Comparison of ENCODE assay signal across 20 cellular contexts in genomic region chr19:1424182-1424955, GRCh38. TPM values are rescaled to one million over a fixed set of nuclear protein-coding genes. Genes with fewer than 3 reads are reported as not detected.
DNase-seq lines count a peak whose midpoint lies in the region; ATAC-seq and TF ChIP-seq lines count a peak whose summit lies in the region.
"Had no signal": no experiment of that assay in that cellular context is flagged by ENCODE, and none has a peak within 500 bp of the region (broad histone marks: within the 10 kb centered on the region; RNA-seq: fewer than 3 reads in every experiment).

No MANE protein-coding gene starts in this region.

- no peaks in the 10 kb centered on the region for H3K4me1 Mint-ChIP-seq in CD14-positive monocyte

- no peak overlapping the region for H4K91ac ChIP-seq in neuronal stem cell (ENCODE audit: low read depth, low read length, poor library complexity)

- intact Hi-C loops in CD14-positive monocyte (cut with micrococcal nuclease) (no loop called here), ascending aorta (cut with DNase I) (no loop called here)

- no CpG with 5 or more reads among the region's 42 CpGs for WGBS in neuronal stem cell (ENCODE audit: extremely low coverage in 2 of 2, insufficient read length in 2 of 2, insufficient replicate concordance in 1 of 2), 2 donors

- H3K4me3 Mint-ChIP-seq in CD14-positive monocyte: no peak overlapping the region
- H3K4me3 Mint-ChIP-seq: activated B cell treated with CpG ODN at 0.5 μM for 24 hours, T-helper 17 cell had no signal

- no peak overlapping the region for H4K8ac ChIP-seq in neuronal stem cell (ENCODE audit: low read depth, low read length)

- H2AFZ ChIP-seq in neuronal stem cell (ENCODE audit: low read length): no peak overlapping the region

- peaks cover 58 to 85% of the 10 kb centered on the region in 2 donors for H3K36me3 Mint-ChIP-seq in CD14-positive monocyte

- H2BK12ac ChIP-seq in neuronal stem cell (ENCODE audit: low read length): no peak overlapping the region

- H3K14ac ChIP-seq in neuronal stem cell (ENCODE audit: low read length): peak overlapping the region; percentile 87

- ATAC-seq in esophagus mucosa: peak; percentile 24
- ATAC-seq: T-helper 17 cell had no signal

- H3K27me3 Mint-ChIP-seq in CD14-positive monocyte (ENCODE audit: low read depth in 3 of 3): no peaks in the 10 kb centered on the region
- H3K27me3 Mint-ChIP-seq: activated B cell treated with CpG ODN at 0.5 μM for 24 hours, T-helper 17 cell had no signal

- no peak overlapping the region for H2AK5ac ChIP-seq in neuronal stem cell (ENCODE audit: low read depth, low read length)

- H3K23ac ChIP-seq in neuronal stem cell (ENCODE audit: low read depth, low read length, poor library complexity): peak overlapping the region; percentile 86

- no peak overlapping the region for H2BK120ac ChIP-seq in neuronal stem cell (ENCODE audit: low read depth, low read length)

- peak overlapping the region; percentile 66 for H2BK5ac ChIP-seq in neuronal stem cell (ENCODE audit: low read length)

- H3K27me3 ChIP-seq in NT2/D1 (ENCODE audit: insufficient read depth, insufficient read length) (no peaks in the 10 kb centered on the region), neuronal stem cell (ENCODE audit: control insufficient read depth in 3 of 3, insufficient read depth in 3 of 3, low read depth in 1 of 3, low read length in 3 of 3) (no peaks in the 10 kb centered on the region), ascending aorta (no peaks in the 10 kb centered on the region)
- H3K27me3 ChIP-seq: cardiac muscle cell, MG63, SJCRH30, tibial nerve had no signal

- peaks cover 33% of the 10 kb centered on the region for H3K79me1 ChIP-seq in neuronal stem cell (ENCODE audit: low read depth, low read length)

- H3K9ac ChIP-seq in NT2/D1 (ENCODE audit: insufficient read length, low read depth) (peak overlapping the region; percentile 3), neuronal stem cell (ENCODE audit: low read depth, low read length, poor library complexity) (peak overlapping the region; percentile 75)

- no peak overlapping the region for H3K4me3 ChIP-seq in NT2/D1 (ENCODE audit: insufficient read length, low read depth)
- no peak overlapping the region for H3K4me3 ChIP-seq in neuronal stem cell (ENCODE audit: low read length in 2 of 2)
- no peak overlapping the region for H3K4me3 ChIP-seq in ascending aorta
- H3K4me3 ChIP-seq: cardiac muscle cell, MG63, SJCRH30, tibial nerve had no signal

- no peak overlapping the region for H2BK15ac ChIP-seq in neuronal stem cell (ENCODE audit: low read length)

- peak overlapping the region in 1 of 7 donors; percentile 73 for H3K27ac Mint-ChIP-seq in CD14-positive monocyte

- no peaks in the 10 kb centered on the region for H3K9me3 Mint-ChIP-seq in CD14-positive monocyte
- H3K9me3 Mint-ChIP-seq: activated B cell treated with CpG ODN at 0.5 μM for 24 hours had no signal

- DNase-seq in CD14-positive monocyte (ENCODE audit: low spot score): peak; percentile 42
- no peak for DNase-seq in NT2/D1 (ENCODE audit: low read depth, low spot score)
- no peak for DNase-seq in neuronal stem cell (ENCODE audit: low spot score)
- no peak for DNase-seq in NCI-H187 treated with DMSO at 0.1 percent for 48 hours (lab: John Stamatoyannopoulos, UW)
- DNase-seq in NCI-H146 (lab: John Stamatoyannopoulos, UW): no peak
- no peak for DNase-seq in T-helper 9 cell
- DNase-seq in ascending aorta (ENCODE audit: low spot score in 2 of 2): no peak
- DNase-seq: activated B cell treated with CpG ODN at 0.5 μM for 24 hours; hippocampal formation; MG63; midbrain; NCI-H1694 treated with DMSO at 0.1 percent for 48 hours; NCI-H446 treated with DMSO at 0.1 percent for 48 hours; SJCRH30; stimulated activated CD4-positive, alpha-beta T cell treated with anti-CD3 and anti-CD28 coated beads, Interleukin-15, amount 100 ng/mL, for 24 hours; stimulated activated naive CD4-positive, alpha-beta T cell; T-helper 17 cell had no signal

- peaks cover 95% of the 10 kb centered on the region for H3K36me3 ChIP-seq in NT2/D1 (ENCODE audit: insufficient read depth, insufficient read length, low read length)
- H3K36me3 ChIP-seq in neuronal stem cell (replicated peaks in 1 of 2; ENCODE audit: control insufficient read depth in 2 of 2, insufficient read depth in 2 of 2, low read length in 2 of 2): peaks cover 47 to 90% of the 10 kb centered on the region in 2 donors
- H3K36me3 ChIP-seq in ascending aorta: peaks cover 74 to 94% of the 10 kb centered on the region in 2 donors

- TF ChIP-seq CTCF in CD14-positive monocyte (IDR thresholded peaks at IDR 0.05) (no peak), ascending aorta (IDR thresholded peaks at IDR 0.05) (no peak)

- H3K27ac ChIP-seq in neuronal stem cell (replicated peaks; ENCODE audit: low read length) (no peak overlapping the region), ascending aorta (no peak overlapping the region)
- H3K27ac ChIP-seq: cardiac muscle cell, SJCRH30 had no signal

- H3K4me1 ChIP-seq in NT2/D1 (ENCODE audit: insufficient read depth, insufficient read length): peaks cover 32% of the 10 kb centered on the region
- peaks cover 12 to 25% of the 10 kb centered on the region in 2 donors for H3K4me1 ChIP-seq in neuronal stem cell (ENCODE audit: control insufficient read depth in 2 of 2, insufficient read depth in 1 of 2, low read depth in 1 of 2, low read length in 2 of 2)
- H3K4me1 ChIP-seq in ascending aorta: no peaks in the 10 kb centered on the region
- H3K4me1 ChIP-seq: SJCRH30 had no signal

- no peaks in the 10 kb centered on the region for H3K9me3 ChIP-seq in NT2/D1 (ENCODE audit: insufficient read depth, low read length)
- no peaks in the 10 kb centered on the region for H3K9me3 ChIP-seq in neuronal stem cell (replicated peaks in 1 of 2; ENCODE audit: control insufficient read depth in 2 of 2, insufficient read depth in 1 of 2, low read depth in 1 of 2, low read length in 2 of 2)
- H3K9me3 ChIP-seq in ascending aorta: no peaks in the 10 kb centered on the region
- H3K9me3 ChIP-seq: MG63, SJCRH30, tibial nerve had no signal

- peak overlapping the region; percentile 53 for H3K18ac ChIP-seq in neuronal stem cell (ENCODE audit: low read length)

- no peak overlapping the region for H3K4ac ChIP-seq in neuronal stem cell (ENCODE audit: low read length)

- H3K4me2 ChIP-seq in neuronal stem cell (ENCODE audit: insufficient read depth, low read length, poor library complexity, severe bottlenecking): peak overlapping the region; percentile 25

RNA-seq across cellular contexts. Expression of gene RPS15, which starts 13.8 kb away (rescaled TPM):
- 1,000 to 10,000 TPM; 1,318 to 1,526 TPM for polyA plus RNA-seq in CD14-positive monocyte
- total RNA-seq in esophagus mucosa (1,167 TPM), ascending aorta (3,111 TPM)
- 3,965 TPM for polyA plus RNA-seq in neuronal stem cell (2013, experiment 1 of 2)
- 3,732 TPM for polyA plus RNA-seq in neuronal stem cell (2013, experiment 2 of 2)

RNA-seq across cellular contexts. Expression of gene DAZAP1, which starts 17.0 kb away (rescaled TPM):
- 1 to 10 TPM; 3.3 to 4.2 TPM for polyA plus RNA-seq in CD14-positive monocyte
- total RNA-seq in esophagus mucosa: 91.6 TPM
- polyA plus RNA-seq in neuronal stem cell (2013, experiment 1 of 2): 124 TPM
- polyA plus RNA-seq in neuronal stem cell (2013, experiment 2 of 2): 126 TPM
- 15.8 TPM for total RNA-seq in ascending aorta

RNA-seq across cellular contexts. Expression of gene GAMT, which starts 23.0 kb away (rescaled TPM):
- under 1 TPM; 0.95 to 0.96 TPM for polyA plus RNA-seq in CD14-positive monocyte
- total RNA-seq in esophagus mucosa (19.2 TPM), ascending aorta (56.4 TPM)
- polyA plus RNA-seq in neuronal stem cell (2013, experiment 1 of 2): 41.6 TPM
- polyA plus RNA-seq in neuronal stem cell (2013, experiment 2 of 2): 42.6 TPM

RNA-seq across cellular contexts. Expression of gene APC2, which starts 25.6 kb away (rescaled TPM):
- polyA plus RNA-seq in CD14-positive monocyte: not detected
- total RNA-seq in esophagus mucosa (0.48 TPM), ascending aorta (not detected)
- 3.4 TPM for polyA plus RNA-seq in neuronal stem cell (2013, experiment 1 of 2)
- 3.9 TPM for polyA plus RNA-seq in neuronal stem cell (2013, experiment 2 of 2)

RNA-seq across cellular contexts. Expression of gene NDUFS7, which starts 40.7 kb away (rescaled TPM):
- 100 to 1,000 TPM; 211 to 232 TPM for polyA plus RNA-seq in CD14-positive monocyte
- total RNA-seq in esophagus mucosa (120 TPM), ascending aorta (216 TPM)
- 61.9 TPM for polyA plus RNA-seq in neuronal stem cell (2013, experiment 1 of 2)
- 60.2 TPM for polyA plus RNA-seq in neuronal stem cell (2013, experiment 2 of 2)
